ENCODE assay signal across 17 cellular contexts in genomic region chr17:50135316-50136095, GRCh38. TPM values are rescaled to one million over a fixed set of nuclear protein-coding genes. Genes with fewer than 3 reads are reported as not detected.
DNase-seq lines count a peak whose midpoint lies in the region; ATAC-seq and TF ChIP-seq lines count a peak whose summit lies in the region.
"Had no signal": no experiment of that assay in that cellular context is flagged by ENCODE, and none has a peak within 500 bp of the region (broad histone marks: within the 10 kb centered on the region; RNA-seq: fewer than 3 reads in every experiment).

No MANE protein-coding gene starts in this region.

- peak overlapping the region; percentile 14 to 38 for H3K27ac Mint-ChIP-seq in activated naive CD4-positive, alpha-beta T cell treated with anti-CD3 and anti-CD28 coated beads, Interleukin-2, amount 50 U/mL, for 72 hours
- no peak overlapping the region for H3K27ac Mint-ChIP-seq in activated naive CD4-positive, alpha-beta T cell treated with anti-CD3 and anti-CD28 coated beads for 36 hours
- no peak overlapping the region for H3K27ac Mint-ChIP-seq in activated CD8-positive, alpha-beta T cell treated with anti-CD3 and anti-CD28 coated beads for 36 hours
- H3K27ac Mint-ChIP-seq: B cell, CD14-positive monocyte had no signal

- no peaks in the 10 kb centered on the region for H3K9me3 Mint-ChIP-seq in activated naive CD4-positive, alpha-beta T cell treated with anti-CD3 and anti-CD28 coated beads, Interleukin-2, amount 50 U/mL, for 72 hours
- no peaks in the 10 kb centered on the region for H3K9me3 Mint-ChIP-seq in activated naive CD4-positive, alpha-beta T cell treated with anti-CD3 and anti-CD28 coated beads for 36 hours
- no peaks in the 10 kb centered on the region for H3K9me3 Mint-ChIP-seq in activated CD8-positive, alpha-beta T cell treated with anti-CD3 and anti-CD28 coated beads for 36 hours

- no peak for TF ChIP-seq CTCF in activated CD8-positive, alpha-beta T cell treated with anti-CD3 and anti-CD28 coated beads for 36 hours (IDR thresholded peaks at IDR 0.05)
- TF ChIP-seq CTCF in transverse colon (IDR thresholded peaks at IDR 0.05): no peak

- no peak for TF ChIP-seq POLR2A in transverse colon (IDR thresholded peaks at IDR 0.05)

- TF ChIP-seq EP300 in transverse colon (IDR thresholded peaks at IDR 0.05; ENCODE audit: low read depth): no peak

- peaks cover 4% of the 10 kb centered on the region for H3K27me3 Mint-ChIP-seq in activated naive CD4-positive, alpha-beta T cell treated with anti-CD3 and anti-CD28 coated beads for 36 hours (ENCODE audit: low read depth)
- peaks cover 4% of the 10 kb centered on the region for H3K27me3 Mint-ChIP-seq in activated CD8-positive, alpha-beta T cell treated with anti-CD3 and anti-CD28 coated beads for 36 hours

- 92 to 100% methylated on average over 1 to 15 of the region's 16 CpGs for WGBS in transverse colon (ENCODE audit: low coverage in 1 of 2), 2 donors

- peaks cover 24% of the 10 kb centered on the region for H3K4me1 Mint-ChIP-seq in activated naive CD4-positive, alpha-beta T cell treated with anti-CD3 and anti-CD28 coated beads for 36 hours (ENCODE audit: low read depth)
- H3K4me1 Mint-ChIP-seq in activated CD8-positive, alpha-beta T cell treated with anti-CD3 and anti-CD28 coated beads for 36 hours (ENCODE audit: low read depth): peaks cover 22% of the 10 kb centered on the region

- intact Hi-C loops in activated naive CD4-positive, alpha-beta T cell treated with anti-CD3 and anti-CD28 coated beads for 36 hours (cut with micrococcal nuclease): no loop called here
- intact Hi-C loops in activated CD8-positive, alpha-beta T cell treated with anti-CD3 and anti-CD28 coated beads for 36 hours (cut with micrococcal nuclease): no loop called here
- intact Hi-C loops in transverse colon (cut with DNase I; ENCODE audit: low total_unique reads): no loop called here

- H3K27ac ChIP-seq in transverse colon: no peak overlapping the region

- DNase-seq in activated naive CD4-positive, alpha-beta T cell treated with anti-CD3 and anti-CD28 coated beads, Interleukin-2, amount 50 U/mL, for 72 hours (ENCODE audit: low spot score in 2 of 2): no peak
- no peak for DNase-seq in activated naive CD4-positive, alpha-beta T cell treated with anti-CD3 and anti-CD28 coated beads for 36 hours
- DNase-seq in cerebellum (ENCODE audit: low spot score) (peak; percentile 63), renal cortical epithelial cell (ENCODE audit: low read depth) (peak; percentile 39), transverse colon (no peak)
- no peak for DNase-seq in activated CD8-positive, alpha-beta T cell treated with anti-CD3 and anti-CD28 coated beads for 36 hours
- DNase-seq: MM.1S, NCI-H1048, NCI-H1436, NCI-H187 treated with DMSO at 0.1 percent for 48 hours, NCI-H2107, NCI-H446 treated with DMSO at 0.1 percent for 48 hours, NCI-H526 treated with DMSO at 0.1 percent for 48 hours, Right ventricle myocardium superior had no signal

- ATAC-seq in activated naive CD4-positive, alpha-beta T cell treated with anti-CD3 and anti-CD28 coated beads, Interleukin-2, amount 50 U/mL, for 72 hours: no peak
- ATAC-seq in GM21723 (IDR thresholded peaks at IDR 0.05; ENCODE audit: unreplicated experiment): no peak
- no peak for ATAC-seq in activated CD8-positive, alpha-beta T cell treated with anti-CD3 and anti-CD28 coated beads for 36 hours

- no peak overlapping the region for H3K4me3 Mint-ChIP-seq in activated naive CD4-positive, alpha-beta T cell treated with anti-CD3 and anti-CD28 coated beads for 36 hours
- H3K4me3 Mint-ChIP-seq in activated CD8-positive, alpha-beta T cell treated with anti-CD3 and anti-CD28 coated beads for 36 hours: no peak overlapping the region
- H3K4me3 Mint-ChIP-seq: B cell, CD14-positive monocyte had no signal

- H3K27me3 ChIP-seq in transverse colon: peaks cover 5% of the 10 kb centered on the region

- CTCF ChIA-PET in activated naive CD4-positive, alpha-beta T cell treated with anti-CD3 and anti-CD28 coated beads for 36 hours (lab: Charles Lee): interaction anchor here (1.3 to 2.0 kb wide), 3 partner anchors 19 to 65 kb away, joined by 3 to 6 read pairs (median 6); no protein-coding TSS in a partner anchor
- CTCF ChIA-PET in activated CD8-positive, alpha-beta T cell treated with anti-CD3 and anti-CD28 coated beads for 36 hours (lab: Charles Lee): interaction anchor here (0.8 to 1.9 kb wide), 7 partner anchors 10 to 79 kb away, joined by 3 to 6 read pairs (median 3); partner anchors contain the start of gene ITGA3

- no peak overlapping the region for H3K4me3 ChIP-seq in transverse colon

- POLR2A ChIA-PET in activated CD8-positive, alpha-beta T cell treated with anti-CD3 and anti-CD28 coated beads for 36 hours (lab: Charles Lee): interaction anchor here (1.4 kb wide), 1 partner anchor 17 kb away, joined by 3 read pairs; no protein-coding TSS in a partner anchor

- H3K36me3 Mint-ChIP-seq in activated naive CD4-positive, alpha-beta T cell treated with anti-CD3 and anti-CD28 coated beads, Interleukin-2, amount 50 U/mL, for 72 hours: peaks cover 35 to 38% of the 10 kb centered on the region in 2 donors
- peaks cover 52% of the 10 kb centered on the region for H3K36me3 Mint-ChIP-seq in activated naive CD4-positive, alpha-beta T cell treated with anti-CD3 and anti-CD28 coated beads for 36 hours (ENCODE audit: low read depth)
- H3K36me3 Mint-ChIP-seq in activated CD8-positive, alpha-beta T cell treated with anti-CD3 and anti-CD28 coated beads for 36 hours (ENCODE audit: low read depth): peaks cover 47% of the 10 kb centered on the region

- no peaks in the 10 kb centered on the region for H3K9me3 ChIP-seq in transverse colon

- peaks cover 0 to 20% (median 9%) of the 10 kb centered on the region in 4 donors for H3K4me1 ChIP-seq in transverse colon

- in situ Hi-C loops in transverse colon (cut with MboI; ENCODE audit: low pct_ligation_motif_present in 1 of 4, low pct_unique_long_range_greater_than_20kb in 1 of 4, low sequenced_read_pairs in 3 of 4): no loop called here

- peaks cover 0 to 40% (median 11%) of the 10 kb centered on the region in 4 donors for H3K36me3 ChIP-seq in transverse colon

RNA-seq across cellular contexts. Expression of gene SAMD14, which starts 5.5 kb away (rescaled TPM):
- total RNA-seq in activated naive CD4-positive, alpha-beta T cell treated with anti-CD3 and anti-CD28 coated beads, Interleukin-2, amount 50 U/mL, for 72 hours: 1 to 10 TPM; 1.3 to 4.4 TPM
- total RNA-seq in activated naive CD4-positive, alpha-beta T cell treated with anti-CD3 and anti-CD28 coated beads for 36 hours: 1 to 10 TPM; 1.1 to 1.3 TPM
- total RNA-seq in cerebellum (26.2 TPM), renal cortical epithelial cell (1.2 and 2.3 TPM in 2 replicates), transverse colon (1 to 10 TPM in 1 of 4 donors, under 1 TPM in 2, not detected in 1; 0.14 to 1.8 (median 0.32) TPM)
- 1 to 10 TPM in 1 of 2 experiments, under 1 TPM in 1; 0.47 to 1.3 TPM for total RNA-seq in activated CD8-positive, alpha-beta T cell treated with anti-CD3 and anti-CD28 coated beads for 36 hours

RNA-seq across cellular contexts. Expression of gene PPP1R9B, which starts 15.0 kb away (rescaled TPM):
- 100 to 1,000 TPM in 1 of 2 donors, 10 to 100 TPM in 1; 74.4 to 112 TPM for total RNA-seq in activated naive CD4-positive, alpha-beta T cell treated with anti-CD3 and anti-CD28 coated beads, Interleukin-2, amount 50 U/mL, for 72 hours
- total RNA-seq in activated naive CD4-positive, alpha-beta T cell treated with anti-CD3 and anti-CD28 coated beads for 36 hours: 10 to 100 TPM; 67.7 TPM
- total RNA-seq in cerebellum (29.1 TPM), renal cortical epithelial cell (15.8 and 39.9 TPM in 2 replicates), transverse colon (10 to 100 TPM; 19.0 to 29.9 (median 27.7) TPM)
- 10 to 100 TPM; 52.4 to 56.4 TPM for total RNA-seq in activated CD8-positive, alpha-beta T cell treated with anti-CD3 and anti-CD28 coated beads for 36 hours

RNA-seq across cellular contexts. Expression of gene SGCA, which starts 30.3 kb away (rescaled TPM):
- under 1 TPM; 0.31 to 0.41 TPM for total RNA-seq in activated naive CD4-positive, alpha-beta T cell treated with anti-CD3 and anti-CD28 coated beads, Interleukin-2, amount 50 U/mL, for 72 hours
- under 1 TPM in 1 of 2 experiments, not detected in 1; 0.14 TPM for total RNA-seq in activated naive CD4-positive, alpha-beta T cell treated with anti-CD3 and anti-CD28 coated beads for 36 hours
- not detected for total RNA-seq in cerebellum
- not detected in 2 replicates for total RNA-seq in renal cortical epithelial cell
- under 1 TPM in 1 of 2 experiments, not detected in 1; 0.34 TPM for total RNA-seq in activated CD8-positive, alpha-beta T cell treated with anti-CD3 and anti-CD28 coated beads for 36 hours
- total RNA-seq in transverse colon: 10 to 100 TPM in 1 of 4 donors, 1 to 10 TPM in 3; 3.7 to 65.3 (median 7.6) TPM

RNA-seq across cellular contexts. Expression of gene PDK2, which starts 40.4 kb away (rescaled TPM):
- 10 to 100 TPM; 14.3 to 18.7 TPM for total RNA-seq in activated naive CD4-positive, alpha-beta T cell treated with anti-CD3 and anti-CD28 coated beads, Interleukin-2, amount 50 U/mL, for 72 hours
- 10 to 100 TPM; 10.5 to 11.1 TPM for total RNA-seq in activated naive CD4-positive, alpha-beta T cell treated with anti-CD3 and anti-CD28 coated beads for 36 hours
- total RNA-seq in cerebellum (21.3 TPM), renal cortical epithelial cell (4.2 and 37.9 TPM in 2 replicates), transverse colon (100 to 1,000 TPM in 3 of 4 donors, 10 to 100 TPM in 1; 84.6 to 292 (median 136) TPM)
- total RNA-seq in activated CD8-positive, alpha-beta T cell treated with anti-CD3 and anti-CD28 coated beads for 36 hours: 1 to 10 TPM; 6.0 to 7.7 TPM

Comparison
In these comparisons a context has a peak if more than half of its experiments do, and no peak if none do; other contexts are left out.
1. H3K27ac Mint-ChIP-seq: peak in activated naive CD4-positive, alpha-beta T cell treated with anti-CD3 and anti-CD28 coated beads, Interleukin-2, amount 50 U/mL, for 72 hours (2 of 2); none in activated naive CD4-positive, alpha-beta T cell treated with anti-CD3 and anti-CD28 coated beads for 36 hours (single experiment) and activated CD8-positive, alpha-beta T cell treated with anti-CD3 and anti-CD28 coated beads for 36 hours (single experiment).
2. DNase-seq: peak in cerebellum (single experiment) and renal cortical epithelial cell (single experiment); none in activated naive CD4-positive, alpha-beta T cell treated with anti-CD3 and anti-CD28 coated beads, Interleukin-2, amount 50 U/mL, for 72 hours (0 of 2), activated naive CD4-positive, alpha-beta T cell treated with anti-CD3 and anti-CD28 coated beads for 36 hours (single experiment), activated CD8-positive, alpha-beta T cell treated with anti-CD3 and anti-CD28 coated beads for 36 hours (single experiment) and transverse colon (single experiment).